ENCODE assay signal across 7 cellular contexts in the genomic region with DNA sequence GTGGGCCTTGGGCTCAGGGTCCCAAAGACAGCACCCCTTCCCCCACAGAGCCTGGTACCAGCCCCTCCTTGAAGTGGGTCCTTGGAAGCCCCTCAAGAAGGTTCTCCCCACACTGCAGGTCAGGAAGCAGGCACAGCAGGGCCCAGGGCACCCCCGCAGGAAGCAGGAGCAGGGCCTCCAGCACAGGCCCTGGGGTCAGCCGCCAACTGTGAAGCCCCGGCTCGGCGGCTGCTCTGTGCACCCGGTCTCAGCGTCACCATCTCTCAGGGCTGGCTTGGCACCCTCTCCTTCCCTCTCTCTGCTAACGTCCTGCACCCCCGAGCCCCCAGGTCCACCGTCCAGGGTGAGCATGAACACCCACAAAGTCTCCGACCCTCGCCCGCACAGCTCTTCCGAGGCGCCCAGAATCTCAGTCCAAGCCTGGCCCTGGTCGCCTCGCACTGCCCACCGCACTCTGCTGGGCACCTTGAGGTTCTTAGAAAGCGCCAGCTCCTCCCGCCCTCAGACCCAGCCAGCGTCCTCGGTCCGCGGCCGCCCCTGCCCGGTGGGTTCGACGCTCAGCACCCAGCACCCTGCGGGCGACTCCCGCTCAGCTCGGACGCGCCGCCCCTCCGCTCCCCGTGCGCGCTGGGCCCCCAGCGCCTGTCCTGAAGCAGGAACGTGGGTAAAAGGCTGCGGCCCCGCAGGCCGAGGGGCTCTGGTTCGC. TPM values are rescaled to one million over a fixed set of nuclear protein-coding genes. Genes with fewer than 3 reads are reported as not detected.
DNase-seq lines count a peak whose midpoint lies in the region; ATAC-seq and TF ChIP-seq lines count a peak whose summit lies in the region.

No MANE protein-coding gene starts in this region.

- peak overlapping the region; percentile 65 for H3K9ac ChIP-seq in HUES64 (ENCODE audit: low read depth, low read length)

- H3K9me3 Mint-ChIP-seq in stimulated activated naive CD8-positive, alpha-beta T cell treated with anti-CD3 and anti-CD28 coated beads, Interleukin-15, amount 100 ng/mL, for 72 hours, result no peaks in the 10 kb centered on the region

- intact Hi-C loops in adrenal gland (cut with DNase I), result no loop called here
- intact Hi-C loops in left colon (cut with DNase I, micrococcal nuclease), result no loop called here

- no peaks in the 10 kb centered on the region for H3K36me3 ChIP-seq in HUES64 (ENCODE audit: insufficient read depth, low read length)
- no peaks in the 10 kb centered on the region for H3K36me3 ChIP-seq in adrenal gland (replicated peaks in 1 of 2)

- no peak for DNase-seq in adrenal gland
- peak in 1 of 2 donors; percentile 32 for DNase-seq in left colon
- DNase-seq in stimulated activated naive CD8-positive, alpha-beta T cell treated with anti-CD3 and anti-CD28 coated beads, Interleukin-15, amount 100 ng/mL, for 72 hours, result no peak
- no peak for DNase-seq in C1 segment of cervical spinal cord (lab: John Stamatoyannopoulos, UW)

- H3K27me3 Mint-ChIP-seq in stimulated activated naive CD8-positive, alpha-beta T cell treated with anti-CD3 and anti-CD28 coated beads, Interleukin-15, amount 100 ng/mL, for 72 hours, result no peaks in the 10 kb centered on the region

- ATAC-seq in left colon (peak; percentile 23), GM21515 (IDR thresholded peaks at IDR 0.05; ENCODE audit: unreplicated experiment) (no peak), HG03039 (IDR thresholded peaks at IDR 0.05; ENCODE audit: unreplicated experiment) (no peak)
- ATAC-seq in stimulated activated naive CD8-positive, alpha-beta T cell treated with anti-CD3 and anti-CD28 coated beads, Interleukin-15, amount 100 ng/mL, for 72 hours, result peak; percentile 16

- peaks cover 40% of the 10 kb centered on the region for H3K4me1 Mint-ChIP-seq in stimulated activated naive CD8-positive, alpha-beta T cell treated with anti-CD3 and anti-CD28 coated beads, Interleukin-15, amount 100 ng/mL, for 72 hours

- 28% methylated on average over 45 of the region's 45 CpGs for WGBS in HUES64
- WGBS in adrenal gland, 4 donors, result 11 to 19% (median 14%) methylated on average over 18 to 45 of the region's 45 CpGs

- peaks cover 34% of the 10 kb centered on the region for H3K27me3 ChIP-seq in HUES64 (ENCODE audit: insufficient read depth, low read length)
- H3K27me3 ChIP-seq in adrenal gland, result peaks cover 42% of the 10 kb centered on the region

- 0 out of 2 replicates have a peak, but pooled peaks cover 3% of the 10 kb centered on the region for H3K4me1 ChIP-seq in HUES64 (ENCODE audit: insufficient read depth, low read length)
- no peaks in the 10 kb centered on the region for H3K4me1 ChIP-seq in adrenal gland (replicated peaks in 1 of 2)

- peak overlapping the region; percentile 50 to 83 for H3K27ac Mint-ChIP-seq in stimulated activated naive CD8-positive, alpha-beta T cell treated with anti-CD3 and anti-CD28 coated beads, Interleukin-15, amount 100 ng/mL, for 72 hours

- H3K4me3 ChIP-seq in HUES64 (ENCODE audit: low read length) (peak overlapping the region; percentile 68), adrenal gland (peak overlapping the region in 1 of 4 donors; percentile 54)

- H3K27ac ChIP-seq in HUES64 (ENCODE audit: low read depth, low read length), result no peak overlapping the region
- H3K27ac ChIP-seq in adrenal gland, result peak overlapping the region in 3 of 5 donors; percentile 20 to 74 (median 27)

- H3K4me3 Mint-ChIP-seq in stimulated activated naive CD8-positive, alpha-beta T cell treated with anti-CD3 and anti-CD28 coated beads, Interleukin-15, amount 100 ng/mL, for 72 hours, result peak overlapping the region; percentile 87 to 96

- H3K9me3 ChIP-seq in HUES64 (ENCODE audit: insufficient read depth, low read depth, low read length) (no peaks in the 10 kb centered on the region), adrenal gland (replicated peaks in 1 of 3) (no peaks in the 10 kb centered on the region)

- no peak for TF ChIP-seq CTCF in adrenal gland (IDR thresholded peaks at IDR 0.05)

- no peak for TF ChIP-seq POLR2A in adrenal gland (IDR thresholded peaks at IDR 0.05)

RNA-seq across cellular contexts. Expression of a gene that starts 1.4 kb away (rescaled TPM):
- 18.0 TPM for polyA plus RNA-seq in HUES64 (2013, experiment 1 of 2)
- 18.8 TPM for polyA plus RNA-seq in HUES64 (2013, experiment 2 of 2)
- total RNA-seq in adrenal gland, result 10 to 100 TPM in 7 of 8 donors, 1 to 10 TPM in 1; 7.9 to 70.0 (median 21.6) TPM
- polyA plus RNA-seq in adrenal gland, result 100 to 1,000 TPM in 1 of 3 donors, 10 to 100 TPM in 1, 1 to 10 TPM in 1; 2.7 to 111 (median 80.4) TPM
- 100 to 1,000 TPM; 123 to 152 TPM for total RNA-seq in left colon

RNA-seq across cellular contexts. Expression of a gene that starts 22.2 kb away (rescaled TPM):
- polyA plus RNA-seq in HUES64 (2013, experiment 1 of 2), result 1.4 TPM
- 1.6 TPM for polyA plus RNA-seq in HUES64 (2013, experiment 2 of 2)
- total RNA-seq in adrenal gland (under 1 TPM in 3 of 8 donors, not detected in 5; 0.45 to 0.65 (median 0.65) TPM), left colon (100 to 1,000 TPM; 168 to 194 TPM)
- under 1 TPM in 1 of 3 donors, not detected in 2; 0.37 TPM for polyA plus RNA-seq in adrenal gland

RNA-seq across cellular contexts. Expression of a gene that starts 25.6 kb away (rescaled TPM):
- polyA plus RNA-seq in HUES64 (2013, experiment 1 of 2), result 2.9 TPM
- polyA plus RNA-seq in HUES64 (2013, experiment 2 of 2), result 3.7 TPM
- 1 to 10 TPM in 1 of 8 donors, under 1 TPM in 3, not detected in 4; 0.52 to 2.2 (median 0.79) TPM for total RNA-seq in adrenal gland
- polyA plus RNA-seq in adrenal gland, result 1 to 10 TPM in 2 of 3 donors, under 1 TPM in 1; 0.07 to 2.9 (median 1.2) TPM
- total RNA-seq in left colon, result 100 to 1,000 TPM; 141 to 180 TPM

RNA-seq across cellular contexts. Expression of a gene that starts 33.9 kb away (rescaled TPM):
- 25.7 TPM for polyA plus RNA-seq in HUES64 (2013, experiment 1 of 2)
- polyA plus RNA-seq in HUES64 (2013, experiment 2 of 2), result 24.5 TPM
- total RNA-seq in adrenal gland, result 10 to 100 TPM; 30.4 to 85.9 (median 44.7) TPM
- 100 to 1,000 TPM in 1 of 3 donors, 10 to 100 TPM in 2; 11.0 to 109 (median 53.7) TPM for polyA plus RNA-seq in adrenal gland
- 10 to 100 TPM; 23.3 to 27.4 TPM for total RNA-seq in left colon

RNA-seq across cellular contexts. Expression of a gene that starts 46.9 kb away (rescaled TPM):
- polyA plus RNA-seq in HUES64 (2013, experiment 1 of 2), result 51.8 TPM
- polyA plus RNA-seq in HUES64 (2013, experiment 2 of 2), result 48.1 TPM
- total RNA-seq in adrenal gland (1 to 10 TPM in 3 of 8 donors, under 1 TPM in 3, not detected in 2; 0.29 to 2.9 (median 0.99) TPM), left colon (1 to 10 TPM; 2.4 to 3.3 TPM)
- 10 to 100 TPM in 1 of 3 donors, 1 to 10 TPM in 1, under 1 TPM in 1; 0.15 to 30.3 (median 9.1) TPM for polyA plus RNA-seq in adrenal gland

Comparison
In these comparisons a context has a peak if more than half of its experiments do, and no peak if none do; other contexts are left out.
1. ATAC-seq: peak in left colon (single experiment) and stimulated activated naive CD8-positive, alpha-beta T cell treated with anti-CD3 and anti-CD28 coated beads, Interleukin-15, amount 100 ng/mL, for 72 hours (single experiment); none in GM21515 (single experiment) and HG03039 (single experiment).
2. RNA of a gene that starts 22.2 kb away (total RNA-seq): 168 to 194 TPM in left colon; 0.45 to 0.65 TPM in adrenal gland; every median in the first group is over 10 times any median in the second.
3. RNA of a gene that starts 25.6 kb away (total RNA-seq): 141 to 180 TPM in left colon; 0.52 to 2.2 TPM in adrenal gland; every median in the first group is over 10 times any median in the second.